12 cellular contexts compared by ENCODE assay signal in genomic region chr2:150621800-150622199, GRCh38.
A peak's percentile ranks its signal among the peaks of the same experiment; 100 is the strongest.
DNase-seq lines count a peak whose midpoint lies in the region; ATAC-seq, FAIRE-seq and TF ChIP-seq lines count a peak whose summit lies in the region.
"Had no signal": no experiment of that assay in that cellular context is flagged by ENCODE, and none has a peak within 500 bp of the region (broad histone marks: within the 10 kb centered on the region; RNA-seq: fewer than 3 reads in every experiment).

No MANE protein-coding gene starts in this region.

- H3K9me2 ChIP-seq in HCT116 (ENCODE audit: insufficient read depth): no peaks in the 10 kb centered on the region

- TF ChIP-seq CTCF in HCT116 (IDR thresholded peaks at IDR 0.05 in 2 of 3, conservative IDR thresholded peaks at IDR 0.05 in 1 of 3; ENCODE audit: borderline replicate concordance in 1 of 3, insufficient read depth in 1 of 3, low read depth in 2 of 3, low read length in 2 of 3) (no peak), adrenal gland (IDR thresholded peaks at IDR 0.05) (no peak), fibroblast of villous mesenchyme (IDR thresholded peaks at IDR 0.05; ENCODE audit: insufficient read depth, low read depth, low read length) (no peak), smooth muscle cell (IDR thresholded peaks at IDR 0.05; ENCODE audit: borderline replicate concordance, insufficient read depth, poor library complexity, severe bottlenecking) (no peak), GM13976 (IDR thresholded peaks at IDR 0.05; ENCODE audit: borderline replicate concordance, control extremely low read depth, extremely low read depth, insufficient read depth, missing control alignments) (no peak)

- no peaks in the 10 kb centered on the region for H3K36me3 Mint-ChIP-seq in CD8-positive, alpha-beta memory T cell
- H3K36me3 Mint-ChIP-seq: T-cell had no signal

- H3K4me1 Mint-ChIP-seq in CD8-positive, alpha-beta memory T cell: no peaks in the 10 kb centered on the region
- H3K4me1 Mint-ChIP-seq: T-cell had no signal

- ATAC-seq in HCT116: peak; percentile 54
- no peak for ATAC-seq in GM21825 (IDR thresholded peaks at IDR 0.05; ENCODE audit: unreplicated experiment)
- ATAC-seq: body of pancreas, T-cell had no signal

- H3K36me3 ChIP-seq in HCT116 (ENCODE audit: control insufficient read depth in 1 of 2, insufficient read depth in 2 of 2, low read length in 2 of 2) (no peaks in the 10 kb centered on the region), adrenal gland (replicated peaks in 1 of 2) (no peaks in the 10 kb centered on the region), smooth muscle cell (ENCODE audit: low read depth) (no peaks in the 10 kb centered on the region)
- H3K36me3 ChIP-seq in CD8-positive, alpha-beta memory T cell (ENCODE audit: insufficient read depth, low read length): no peaks in the 10 kb centered on the region

- H3K27me3 ChIP-seq in HCT116 (ENCODE audit: insufficient read depth, low read length): no peaks in the 10 kb centered on the region
- no peaks in the 10 kb centered on the region for H3K27me3 ChIP-seq in adrenal gland
- H3K27me3 ChIP-seq in smooth muscle cell (ENCODE audit: low read depth): no peaks in the 10 kb centered on the region
- no peaks in the 10 kb centered on the region for H3K27me3 ChIP-seq in CD8-positive, alpha-beta memory T cell (ENCODE audit: insufficient read depth, low read length, poor library complexity, severe bottlenecking)
- H3K27me3 ChIP-seq: body of pancreas had no signal

- intact Hi-C loops in HCT116 (cut with micrococcal nuclease): no loop called here
- intact Hi-C loops in adrenal gland (cut with DNase I): no loop called here

- no peak for DNase-seq in HCT116 (ENCODE audit: low read depth, low spot score)
- peak in 4 of 7 donors; percentile 49 to 56 (median 53) for DNase-seq in adrenal gland
- peak; percentile 82 for DNase-seq in fibroblast of villous mesenchyme (ENCODE audit: low read depth)
- DNase-seq in smooth muscle cell (lab: John Stamatoyannopoulos, UW; ENCODE audit: unreplicated experiment): no peak
- DNase-seq in CD8-positive, alpha-beta memory T cell: no peak
- no peak for DNase-seq in GM13976 (ENCODE audit: low spot score)
- no peak for DNase-seq in GM12891 (ENCODE audit: insufficient read length, low spot score)
- DNase-seq: body of pancreas; DND-41; stimulated activated CD4-positive, alpha-beta T cell treated with anti-CD3 and anti-CD28 coated beads, Interleukin-12 subunit alpha, Interleukin-12 subunit beta, amount 100 ng/mL, for 4 hours; T-cell had no signal

- no peak for TF ChIP-seq POLR2A in HCT116 (IDR thresholded peaks at IDR 0.05; ENCODE audit: borderline replicate concordance, extremely low read depth, insufficient read depth, insufficient read length)
- peak in 1 of 2 donors; percentile 28 for TF ChIP-seq POLR2A in adrenal gland (IDR thresholded peaks at IDR 0.05)
- TF ChIP-seq POLR2A in GM12891 (IDR thresholded peaks at IDR 0.05; ENCODE audit: low read depth, low read length): no peak

- H3K4me3 ChIP-seq in HCT116 (replicated peaks in 1 of 2; ENCODE audit: low read depth in 1 of 2, low read length in 2 of 2): no peak overlapping the region
- H3K4me3 ChIP-seq in adrenal gland: no peak overlapping the region
- no peak overlapping the region for H3K4me3 ChIP-seq in fibroblast of villous mesenchyme (ENCODE audit: low read depth, low read length)
- no peak overlapping the region for H3K4me3 ChIP-seq in smooth muscle cell
- no peak overlapping the region for H3K4me3 ChIP-seq in CD8-positive, alpha-beta memory T cell (ENCODE audit: low read length)
- H3K4me3 ChIP-seq: body of pancreas had no signal

- 13 to 25% (median 20%) methylated on average over 2 of the region's 2 CpGs for WGBS in adrenal gland, 4 donors
- 38% methylated on average over 2 of the region's 2 CpGs for WGBS in smooth muscle cell (ENCODE audit: low lambda C conversion rate)

- no peaks in the 10 kb centered on the region for H4K20me1 ChIP-seq in HCT116 (ENCODE audit: insufficient read depth)
- H4K20me1 ChIP-seq in smooth muscle cell (ENCODE audit: low read depth): no peaks in the 10 kb centered on the region

- no peak overlapping the region for H3K9ac ChIP-seq in HCT116 (ENCODE audit: low read length)
- H3K9ac ChIP-seq in smooth muscle cell (ENCODE audit: low read depth): peak overlapping the region; percentile 80

- no peak for FAIRE-seq in GM12891 (lab: Jason Lieb, UNC)

- H3F3A ChIP-seq in smooth muscle cell (ENCODE audit: low read depth): peaks cover 28% of the 10 kb centered on the region

- H3K79me2 ChIP-seq in HCT116 (ENCODE audit: insufficient read depth, low read length): no peaks in the 10 kb centered on the region
- no peaks in the 10 kb centered on the region for H3K79me2 ChIP-seq in smooth muscle cell (ENCODE audit: low read depth)

- TF ChIP-seq RAD21 in HCT116 (IDR thresholded peaks at IDR 0.05; ENCODE audit: low read depth): no peak

- H3K9me3 ChIP-seq in HCT116 (ENCODE audit: control insufficient read depth in 1 of 2, insufficient read depth in 1 of 2, low read depth in 1 of 2, low read length in 2 of 2) (no peaks in the 10 kb centered on the region), adrenal gland (replicated peaks in 1 of 3) (no peaks in the 10 kb centered on the region), smooth muscle cell (replicated peaks; ENCODE audit: low read depth) (no peaks in the 10 kb centered on the region)
- no peaks in the 10 kb centered on the region for H3K9me3 ChIP-seq in CD8-positive, alpha-beta memory T cell (ENCODE audit: low read length)
- H3K9me3 ChIP-seq: body of pancreas had no signal

- H3K27me3 Mint-ChIP-seq in CD8-positive, alpha-beta memory T cell: peaks cover 0 to 3% of the 10 kb centered on the region in 2 donors

- no peak overlapping the region for H3K4me3 Mint-ChIP-seq in CD8-positive, alpha-beta memory T cell
- H3K4me3 Mint-ChIP-seq: T-cell had no signal

- H2AFZ ChIP-seq in HCT116 (ENCODE audit: low read depth, low read length, poor library complexity, severe bottlenecking) (peak overlapping the region; percentile 38), smooth muscle cell (ENCODE audit: low read depth) (no peak overlapping the region)

- no peak overlapping the region for H3K27ac ChIP-seq in HCT116 (ENCODE audit: low read depth, low read length)
- peak overlapping the region; percentile 75 to 92 (median 80) for H3K27ac ChIP-seq in adrenal gland
- H3K27ac ChIP-seq in smooth muscle cell (ENCODE audit: low read depth): peak overlapping the region; percentile 97
- H3K27ac ChIP-seq in CD8-positive, alpha-beta memory T cell (ENCODE audit: low read depth, low read length): no peak overlapping the region
- H3K27ac ChIP-seq: body of pancreas had no signal

- no peak overlapping the region for H3K27ac Mint-ChIP-seq in CD8-positive, alpha-beta memory T cell
- H3K27ac Mint-ChIP-seq: T-cell had no signal

- RAD21 ChIA-PET in HCT116 (lab: Charles Lee; ENCODE audit: low non-redundant PET in 1 of 2, low total read pairs in 2 of 2, uncharacterized antibody in 2 of 2, unreplicated experiment in 2 of 2): no interaction called here

- H3K4me2 ChIP-seq in HCT116 (ENCODE audit: low read length) (peak overlapping the region; percentile 34), smooth muscle cell (peak overlapping the region; percentile 66)

- H3K9me3 Mint-ChIP-seq in CD8-positive, alpha-beta memory T cell: peaks cover 0 to 2% (median 0%) of the 10 kb centered on the region in 5 donors

- H3K4me1 ChIP-seq in HCT116 (ENCODE audit: control insufficient read depth in 1 of 2, insufficient read depth in 2 of 2, low read length in 2 of 2) (peaks cover 0 to 18% of the 10 kb centered on the region in 2 experiments; a peak in 3 of 4 replicates), adrenal gland (replicated peaks in 1 of 2) (peaks cover 34 to 40% of the 10 kb centered on the region in 2 donors), smooth muscle cell (ENCODE audit: low read depth) (peaks cover 43% of the 10 kb centered on the region)
- no peaks in the 10 kb centered on the region for H3K4me1 ChIP-seq in CD8-positive, alpha-beta memory T cell (ENCODE audit: insufficient read depth, low read length)
- H3K4me1 ChIP-seq: body of pancreas had no signal

- BruUV-seq in HCT116 (replicated peaks; lab: Mats Ljungman, UMichigan): no TSS peak

- CTCF ChIA-PET in HCT116 (lab: Charles Lee): no interaction called here
- CTCF ChIA-PET in CD8-positive, alpha-beta memory T cell (lab: Charles Lee): no interaction called here

- POLR2A ChIA-PET in HCT116 (lab: Charles Lee): no interaction called here
- POLR2A ChIA-PET in CD8-positive, alpha-beta memory T cell (lab: Charles Lee): no interaction called here

- in situ Hi-C loops in GM13976 (cut with MboI; ENCODE audit: low sequenced_read_pairs, unreplicated experiment): no loop called here

TF ChIP-seq in HCT116, 20 proteins besides CTCF, POLR2A, EP300 and RAD21:
- TF ChIP-seq SP1 (IDR thresholded peaks at IDR 0.05; ENCODE audit: low read depth) (0 out of 2 replicates have a peak, but pooled peaks have one; percentile 18), JUND (IDR thresholded peaks at IDR 0.05) (peak; percentile 26; the same call in 1 of the 2 replicates), FOSL1 (IDR thresholded peaks at IDR 0.05; ENCODE audit: low read depth) (peak; percentile 28; the same call in 1 of the 2 replicates), YY1 (IDR thresholded peaks at IDR 0.05; ENCODE audit: extremely low read depth, insufficient replicate concordance, low read depth, low read length) (no peak), ZNF274 (IDR thresholded peaks at IDR 0.05; ENCODE audit: low read depth, low read length) (no peak)

TF ChIP-seq in GM12891, 5 proteins besides CTCF, POLR2A, EP300 and RAD21:
- no peak for TF ChIP-seq POU2F2 (IDR thresholded peaks at IDR 0.05; ENCODE audit: low read depth, low read length)

Comparison
In these comparisons a context has a peak if more than half of its experiments do, and no peak if none do; other contexts are left out.
1. DNase-seq: peak in adrenal gland (4 of 7) and fibroblast of villous mesenchyme (single experiment); none in HCT116 (single experiment), smooth muscle cell (single experiment), CD8-positive, alpha-beta memory T cell (0 of 5), GM13976 (single experiment) and GM12891 (single experiment).
2. H3K27ac ChIP-seq: peak in adrenal gland (5 of 5) and smooth muscle cell (single experiment); none in HCT116 (single experiment) and CD8-positive, alpha-beta memory T cell (single experiment).